1 cellular context compared by ENCODE assay signal in the genomic region with DNA sequence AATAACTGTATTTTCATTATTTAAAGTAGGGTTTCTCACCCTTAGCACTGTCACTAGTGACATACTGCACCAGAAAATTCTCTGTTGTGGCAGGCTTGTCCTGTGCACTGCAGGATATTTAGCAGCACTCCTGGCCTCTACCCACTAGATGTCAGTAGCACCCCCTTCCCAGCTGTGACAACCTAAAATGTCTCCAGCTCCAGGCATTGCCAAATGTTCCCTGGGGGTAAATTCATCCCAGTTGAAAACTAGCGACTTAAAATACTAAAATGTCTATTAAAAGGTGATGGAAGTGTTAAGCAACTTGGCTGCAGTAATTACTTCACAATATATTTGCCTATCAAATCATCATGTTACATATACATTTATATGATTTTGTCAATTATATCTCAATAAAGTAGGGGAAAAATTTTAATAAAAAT.
TF ChIP-seq lines count a peak whose summit lies in the region.

No MANE protein-coding gene starts in this region.

TF ChIP-seq in HepG2, 621 proteins besides CTCF, POLR2A, EP300 and RAD21 (continued from another document and continues in another):
- TF ChIP-seq, protein P1, sequence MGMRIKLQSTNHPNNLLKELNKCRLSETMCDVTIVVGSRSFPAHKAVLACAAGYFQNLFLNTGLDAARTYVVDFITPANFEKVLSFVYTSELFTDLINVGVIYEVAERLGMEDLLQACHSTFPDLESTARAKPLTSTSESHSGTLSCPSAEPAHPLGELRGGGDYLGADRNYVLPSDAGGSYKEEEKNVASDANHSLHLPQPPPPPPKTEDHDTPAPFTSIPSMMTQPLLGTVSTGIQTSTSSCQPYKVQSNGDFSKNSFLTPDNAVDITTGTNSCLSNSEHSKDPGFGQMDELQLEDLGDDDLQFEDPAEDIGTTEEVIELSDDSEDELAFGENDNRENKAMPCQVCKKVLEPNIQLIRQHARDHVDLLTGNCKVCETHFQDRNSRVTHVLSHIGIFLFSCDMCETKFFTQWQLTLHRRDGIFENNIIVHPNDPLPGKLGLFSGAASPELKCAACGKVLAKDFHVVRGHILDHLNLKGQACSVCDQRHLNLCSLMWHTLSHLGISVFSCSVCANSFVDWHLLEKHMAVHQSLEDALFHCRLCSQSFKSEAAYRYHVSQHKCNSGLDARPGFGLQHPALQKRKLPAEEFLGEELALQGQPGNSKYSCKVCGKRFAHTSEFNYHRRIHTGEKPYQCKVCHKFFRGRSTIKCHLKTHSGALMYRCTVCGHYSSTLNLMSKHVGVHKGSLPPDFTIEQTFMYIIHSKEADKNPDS (CRISPR knock-in tag; IDR thresholded peaks at IDR 0.05), result no peak
- 0 out of 2 replicates have a peak, but pooled peaks have one; percentile 26 for TF ChIP-seq ZSCAN9 (CRISPR knock-in tag; IDR thresholded peaks at IDR 0.05; ENCODE audit: borderline replicate concordance)
- TF ChIP-seq, protein P2, sequence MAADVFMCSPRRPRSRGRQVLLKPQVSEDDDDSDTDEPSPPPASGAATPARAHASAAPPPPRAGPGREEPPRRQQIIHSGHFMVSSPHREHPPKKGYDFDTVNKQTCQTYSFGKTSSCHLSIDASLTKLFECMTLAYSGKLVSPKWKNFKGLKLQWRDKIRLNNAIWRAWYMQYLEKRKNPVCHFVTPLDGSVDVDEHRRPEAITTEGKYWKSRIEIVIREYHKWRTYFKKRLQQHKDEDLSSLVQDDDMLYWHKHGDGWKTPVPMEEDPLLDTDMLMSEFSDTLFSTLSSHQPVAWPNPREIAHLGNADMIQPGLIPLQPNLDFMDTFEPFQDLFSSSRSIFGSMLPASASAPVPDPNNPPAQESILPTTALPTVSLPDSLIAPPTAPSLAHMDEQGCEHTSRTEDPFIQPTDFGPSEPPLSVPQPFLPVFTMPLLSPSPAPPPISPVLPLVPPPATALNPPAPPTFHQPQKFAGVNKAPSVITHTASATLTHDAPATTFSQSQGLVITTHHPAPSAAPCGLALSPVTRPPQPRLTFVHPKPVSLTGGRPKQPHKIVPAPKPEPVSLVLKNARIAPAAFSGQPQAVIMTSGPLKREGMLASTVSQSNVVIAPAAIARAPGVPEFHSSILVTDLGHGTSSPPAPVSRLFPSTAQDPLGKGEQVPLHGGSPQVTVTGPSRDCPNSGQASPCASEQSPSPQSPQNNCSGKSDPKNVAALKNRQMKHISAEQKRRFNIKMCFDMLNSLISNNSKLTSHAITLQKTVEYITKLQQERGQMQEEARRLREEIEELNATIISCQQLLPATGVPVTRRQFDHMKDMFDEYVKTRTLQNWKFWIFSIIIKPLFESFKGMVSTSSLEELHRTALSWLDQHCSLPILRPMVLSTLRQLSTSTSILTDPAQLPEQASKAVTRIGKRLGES (CRISPR knock-in tag; IDR thresholded peaks at IDR 0.05; ENCODE audit: borderline replicate concordance), result no peak
- 0 out of 2 replicates have a peak, but pooled peaks have one; percentile 22 for TF ChIP-seq IRF2 (CRISPR knock-in tag; IDR thresholded peaks at IDR 0.05)
- no peak for TF ChIP-seq BRD4 (CRISPR knock-in tag; IDR thresholded peaks at IDR 0.05)
- TF ChIP-seq ZNF292 (CRISPR knock-in tag; IDR thresholded peaks at IDR 0.05; ENCODE audit: borderline replicate concordance, low read depth), result no peak
- no peak for TF ChIP-seq SATB2 (CRISPR knock-in tag; IDR thresholded peaks at IDR 0.05)
- TF ChIP-seq, protein P3, sequence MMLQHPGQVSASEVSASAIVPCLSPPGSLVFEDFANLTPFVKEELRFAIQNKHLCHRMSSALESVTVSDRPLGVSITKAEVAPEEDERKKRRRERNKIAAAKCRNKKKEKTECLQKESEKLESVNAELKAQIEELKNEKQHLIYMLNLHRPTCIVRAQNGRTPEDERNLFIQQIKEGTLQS (CRISPR knock-in tag; IDR thresholded peaks at IDR 0.05), result no peak
- TF ChIP-seq BRCA1 (CRISPR knock-in tag; IDR thresholded peaks at IDR 0.05), result no peak
- no peak for TF ChIP-seq ZNF354B (CRISPR knock-in tag; IDR thresholded peaks at IDR 0.05)
- TF ChIP-seq SMC3 (IDR thresholded peaks at IDR 0.05; ENCODE audit: low read length), result peak; percentile 90
- no peak for TF ChIP-seq ZNF496 (CRISPR knock-in tag; IDR thresholded peaks at IDR 0.05; ENCODE audit: insufficient replicate concordance)
- no peak for TF ChIP-seq FOXP1 (IDR thresholded peaks at IDR 0.05)
- no peak for TF ChIP-seq FOXP1 (CRISPR knock-in tag; IDR thresholded peaks at IDR 0.05)
- no peak for TF ChIP-seq ATRX (CRISPR knock-in tag; IDR thresholded peaks at IDR 0.05; ENCODE audit: borderline replicate concordance)
- no peak for TF ChIP-seq CBFB (CRISPR knock-in tag; IDR thresholded peaks at IDR 0.05)
- no peak for TF ChIP-seq NR1H2 (CRISPR knock-in tag; IDR thresholded peaks at IDR 0.05; ENCODE audit: borderline replicate concordance, low read depth)
- TF ChIP-seq, protein P4, sequence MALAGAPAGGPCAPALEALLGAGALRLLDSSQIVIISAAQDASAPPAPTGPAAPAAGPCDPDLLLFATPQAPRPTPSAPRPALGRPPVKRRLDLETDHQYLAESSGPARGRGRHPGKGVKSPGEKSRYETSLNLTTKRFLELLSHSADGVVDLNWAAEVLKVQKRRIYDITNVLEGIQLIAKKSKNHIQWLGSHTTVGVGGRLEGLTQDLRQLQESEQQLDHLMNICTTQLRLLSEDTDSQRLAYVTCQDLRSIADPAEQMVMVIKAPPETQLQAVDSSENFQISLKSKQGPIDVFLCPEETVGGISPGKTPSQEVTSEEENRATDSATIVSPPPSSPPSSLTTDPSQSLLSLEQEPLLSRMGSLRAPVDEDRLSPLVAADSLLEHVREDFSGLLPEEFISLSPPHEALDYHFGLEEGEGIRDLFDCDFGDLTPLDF (CRISPR knock-in tag; IDR thresholded peaks at IDR 0.05), result no peak
- TF ChIP-seq ZNF367 (CRISPR knock-in tag; IDR thresholded peaks at IDR 0.05; ENCODE audit: borderline replicate concordance), result no peak
- no peak for TF ChIP-seq ZNF510 (CRISPR knock-in tag; IDR thresholded peaks at IDR 0.05; ENCODE audit: low read depth)
- no peak for TF ChIP-seq MIER2 (CRISPR knock-in tag; IDR thresholded peaks at IDR 0.05)
- no peak for TF ChIP-seq ZNF317 (CRISPR knock-in tag; IDR thresholded peaks at IDR 0.05)
- TF ChIP-seq MYNN (CRISPR knock-in tag; IDR thresholded peaks at IDR 0.05; ENCODE audit: low read depth), result no peak
- peak; percentile 43; the same call in 1 of the 2 replicates for TF ChIP-seq FOXA3 (CRISPR knock-in tag; IDR thresholded peaks at IDR 0.05)
- no peak for TF ChIP-seq ARHGAP35 (CRISPR knock-in tag; IDR thresholded peaks at IDR 0.05; ENCODE audit: borderline replicate concordance)
- TF ChIP-seq, protein P5, sequence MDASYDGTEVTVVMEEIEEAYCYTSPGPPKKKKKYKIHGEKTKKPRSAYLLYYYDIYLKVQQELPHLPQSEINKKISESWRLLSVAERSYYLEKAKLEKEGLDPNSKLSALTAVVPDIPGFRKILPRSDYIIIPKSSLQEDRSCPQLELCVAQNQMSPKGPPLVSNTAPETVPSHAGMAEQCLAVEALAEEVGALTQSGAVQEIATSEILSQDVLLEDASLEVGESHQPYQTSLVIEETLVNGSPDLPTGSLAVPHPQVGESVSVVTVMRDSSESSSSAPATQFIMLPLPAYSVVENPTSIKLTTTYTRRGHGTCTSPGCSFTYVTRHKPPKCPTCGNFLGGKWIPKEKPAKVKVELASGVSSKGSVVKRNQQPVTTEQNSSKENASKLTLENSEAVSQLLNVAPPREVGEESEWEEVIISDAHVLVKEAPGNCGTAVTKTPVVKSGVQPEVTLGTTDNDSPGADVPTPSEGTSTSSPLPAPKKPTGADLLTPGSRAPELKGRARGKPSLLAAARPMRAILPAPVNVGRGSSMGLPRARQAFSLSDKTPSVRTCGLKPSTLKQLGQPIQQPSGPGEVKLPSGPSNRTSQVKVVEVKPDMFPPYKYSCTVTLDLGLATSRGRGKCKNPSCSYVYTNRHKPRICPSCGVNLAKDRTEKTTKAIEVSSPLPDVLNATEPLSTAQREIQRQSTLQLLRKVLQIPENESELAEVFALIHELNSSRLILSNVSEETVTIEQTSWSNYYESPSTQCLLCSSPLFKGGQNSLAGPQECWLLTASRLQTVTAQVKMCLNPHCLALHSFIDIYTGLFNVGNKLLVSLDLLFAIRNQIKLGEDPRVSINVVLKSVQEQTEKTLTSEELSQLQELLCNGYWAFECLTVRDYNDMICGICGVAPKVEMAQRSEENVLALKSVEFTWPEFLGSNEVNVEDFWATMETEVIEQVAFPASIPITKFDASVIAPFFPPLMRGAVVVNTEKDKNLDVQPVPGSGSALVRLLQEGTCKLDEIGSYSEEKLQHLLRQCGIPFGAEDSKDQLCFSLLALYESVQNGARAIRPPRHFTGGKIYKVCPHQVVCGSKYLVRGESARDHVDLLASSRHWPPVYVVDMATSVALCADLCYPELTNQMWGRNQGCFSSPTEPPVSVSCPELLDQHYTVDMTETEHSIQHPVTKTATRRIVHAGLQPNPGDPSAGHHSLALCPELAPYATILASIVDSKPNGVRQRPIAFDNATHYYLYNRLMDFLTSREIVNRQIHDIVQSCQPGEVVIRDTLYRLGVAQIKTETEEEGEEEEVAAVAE (CRISPR knock-in tag; IDR thresholded peaks at IDR 0.05; ENCODE audit: borderline replicate concordance), result no peak
- TF ChIP-seq CC2D1A (CRISPR knock-in tag; IDR thresholded peaks at IDR 0.05), result no peak
- 0 out of 2 replicates have a peak, but pooled peaks have one; percentile 44 for TF ChIP-seq KAT8 (CRISPR knock-in tag; IDR thresholded peaks at IDR 0.05)
- no peak for TF ChIP-seq FOSL1 (CRISPR knock-in tag; IDR thresholded peaks at IDR 0.05; ENCODE audit: borderline replicate concordance)
- TF ChIP-seq SIX1 (CRISPR knock-in tag; IDR thresholded peaks at IDR 0.05; ENCODE audit: borderline replicate concordance), result no peak
- TF ChIP-seq, protein P6, sequence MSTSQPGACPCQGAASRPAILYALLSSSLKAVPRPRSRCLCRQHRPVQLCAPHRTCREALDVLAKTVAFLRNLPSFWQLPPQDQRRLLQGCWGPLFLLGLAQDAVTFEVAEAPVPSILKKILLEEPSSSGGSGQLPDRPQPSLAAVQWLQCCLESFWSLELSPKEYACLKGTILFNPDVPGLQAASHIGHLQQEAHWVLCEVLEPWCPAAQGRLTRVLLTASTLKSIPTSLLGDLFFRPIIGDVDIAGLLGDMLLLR (CRISPR knock-in tag; IDR thresholded peaks at IDR 0.05), result no peak
- TF ChIP-seq, protein P7, sequence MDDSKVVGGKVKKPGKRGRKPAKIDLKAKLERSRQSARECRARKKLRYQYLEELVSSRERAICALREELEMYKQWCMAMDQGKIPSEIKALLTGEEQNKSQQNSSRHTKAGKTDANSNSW (CRISPR knock-in tag; IDR thresholded peaks at IDR 0.05; ENCODE audit: borderline replicate concordance), result no peak
- 0 out of 2 replicates have a peak, but pooled peaks have one; percentile 28 for TF ChIP-seq PPARG (CRISPR knock-in tag; conservative IDR thresholded peaks at IDR 0.05)
- 0 out of 2 replicates have a peak, but pooled peaks have one; percentile 23 for TF ChIP-seq GATAD2A (CRISPR knock-in tag; IDR thresholded peaks at IDR 0.05)
- TF ChIP-seq, protein P8, sequence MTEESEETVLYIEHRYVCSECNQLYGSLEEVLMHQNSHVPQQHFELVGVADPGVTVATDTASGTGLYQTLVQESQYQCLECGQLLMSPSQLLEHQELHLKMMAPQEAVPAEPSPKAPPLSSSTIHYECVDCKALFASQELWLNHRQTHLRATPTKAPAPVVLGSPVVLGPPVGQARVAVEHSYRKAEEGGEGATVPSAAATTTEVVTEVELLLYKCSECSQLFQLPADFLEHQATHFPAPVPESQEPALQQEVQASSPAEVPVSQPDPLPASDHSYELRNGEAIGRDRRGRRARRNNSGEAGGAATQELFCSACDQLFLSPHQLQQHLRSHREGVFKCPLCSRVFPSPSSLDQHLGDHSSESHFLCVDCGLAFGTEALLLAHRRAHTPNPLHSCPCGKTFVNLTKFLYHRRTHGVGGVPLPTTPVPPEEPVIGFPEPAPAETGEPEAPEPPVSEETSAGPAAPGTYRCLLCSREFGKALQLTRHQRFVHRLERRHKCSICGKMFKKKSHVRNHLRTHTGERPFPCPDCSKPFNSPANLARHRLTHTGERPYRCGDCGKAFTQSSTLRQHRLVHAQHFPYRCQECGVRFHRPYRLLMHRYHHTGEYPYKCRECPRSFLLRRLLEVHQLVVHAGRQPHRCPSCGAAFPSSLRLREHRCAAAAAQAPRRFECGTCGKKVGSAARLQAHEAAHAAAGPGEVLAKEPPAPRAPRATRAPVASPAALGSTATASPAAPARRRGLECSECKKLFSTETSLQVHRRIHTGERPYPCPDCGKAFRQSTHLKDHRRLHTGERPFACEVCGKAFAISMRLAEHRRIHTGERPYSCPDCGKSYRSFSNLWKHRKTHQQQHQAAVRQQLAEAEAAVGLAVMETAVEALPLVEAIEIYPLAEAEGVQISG (CRISPR knock-in tag; IDR thresholded peaks at IDR 0.05), result no peak
- no peak for TF ChIP-seq ZNF766 (CRISPR knock-in tag; IDR thresholded peaks at IDR 0.05; ENCODE audit: borderline replicate concordance)
- no peak for TF ChIP-seq TBL1XR1 (IDR thresholded peaks at IDR 0.05; ENCODE audit: borderline replicate concordance, low read length, partially characterized antibody)
- TF ChIP-seq ZNF619 (CRISPR knock-in tag; IDR thresholded peaks at IDR 0.05), result no peak
- 0 out of 2 replicates have a peak, but pooled peaks have one; percentile 33 for TF ChIP-seq KMT2B (CRISPR knock-in tag; IDR thresholded peaks at IDR 0.05)
- TF ChIP-seq, protein P9, sequence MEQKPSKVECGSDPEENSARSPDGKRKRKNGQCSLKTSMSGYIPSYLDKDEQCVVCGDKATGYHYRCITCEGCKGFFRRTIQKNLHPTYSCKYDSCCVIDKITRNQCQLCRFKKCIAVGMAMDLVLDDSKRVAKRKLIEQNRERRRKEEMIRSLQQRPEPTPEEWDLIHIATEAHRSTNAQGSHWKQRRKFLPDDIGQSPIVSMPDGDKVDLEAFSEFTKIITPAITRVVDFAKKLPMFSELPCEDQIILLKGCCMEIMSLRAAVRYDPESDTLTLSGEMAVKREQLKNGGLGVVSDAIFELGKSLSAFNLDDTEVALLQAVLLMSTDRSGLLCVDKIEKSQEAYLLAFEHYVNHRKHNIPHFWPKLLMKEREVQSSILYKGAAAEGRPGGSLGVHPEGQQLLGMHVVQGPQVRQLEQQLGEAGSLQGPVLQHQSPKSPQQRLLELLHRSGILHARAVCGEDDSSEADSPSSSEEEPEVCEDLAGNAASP (CRISPR knock-in tag; IDR thresholded peaks at IDR 0.05; ENCODE audit: borderline replicate concordance), result peak; percentile 47; the same call in 1 of the 2 replicates
- TF ChIP-seq, protein P10, sequence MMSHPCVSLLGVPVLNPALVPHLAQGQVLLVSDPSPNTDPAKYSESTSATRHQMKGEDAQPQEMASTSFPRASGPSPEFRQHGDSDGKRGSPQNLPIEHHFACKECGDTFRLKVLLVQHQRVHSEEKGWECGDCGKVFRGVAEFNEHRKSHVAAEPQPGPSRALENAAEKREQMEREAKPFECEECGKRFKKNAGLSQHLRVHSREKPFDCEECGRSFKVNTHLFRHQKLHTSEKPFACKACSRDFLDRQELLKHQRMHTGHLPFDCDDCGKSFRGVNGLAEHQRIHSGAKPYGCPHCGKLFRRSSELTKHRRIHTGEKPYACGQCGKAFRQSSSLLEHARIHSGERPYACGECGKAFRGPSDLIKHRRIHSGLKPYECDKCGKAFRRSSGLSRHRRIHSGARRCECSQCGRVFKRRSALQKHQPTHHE (CRISPR knock-in tag; IDR thresholded peaks at IDR 0.05; ENCODE audit: borderline replicate concordance), result no peak
- no peak for TF ChIP-seq ZNF33B (CRISPR knock-in tag; IDR thresholded peaks at IDR 0.05)
- TF ChIP-seq ELF1 (CRISPR knock-in tag; IDR thresholded peaks at IDR 0.05), result no peak
- TF ChIP-seq FOXK1 (CRISPR knock-in tag; IDR thresholded peaks at IDR 0.05; ENCODE audit: borderline replicate concordance, low read depth), result no peak
- TF ChIP-seq ZNF614 (CRISPR knock-in tag; IDR thresholded peaks at IDR 0.05; ENCODE audit: borderline replicate concordance), result 0 out of 2 replicates have a peak, but pooled peaks have one; percentile 39
